Comparison of ENCODE assay signal across 9 cellular contexts in the genomic region with DNA sequence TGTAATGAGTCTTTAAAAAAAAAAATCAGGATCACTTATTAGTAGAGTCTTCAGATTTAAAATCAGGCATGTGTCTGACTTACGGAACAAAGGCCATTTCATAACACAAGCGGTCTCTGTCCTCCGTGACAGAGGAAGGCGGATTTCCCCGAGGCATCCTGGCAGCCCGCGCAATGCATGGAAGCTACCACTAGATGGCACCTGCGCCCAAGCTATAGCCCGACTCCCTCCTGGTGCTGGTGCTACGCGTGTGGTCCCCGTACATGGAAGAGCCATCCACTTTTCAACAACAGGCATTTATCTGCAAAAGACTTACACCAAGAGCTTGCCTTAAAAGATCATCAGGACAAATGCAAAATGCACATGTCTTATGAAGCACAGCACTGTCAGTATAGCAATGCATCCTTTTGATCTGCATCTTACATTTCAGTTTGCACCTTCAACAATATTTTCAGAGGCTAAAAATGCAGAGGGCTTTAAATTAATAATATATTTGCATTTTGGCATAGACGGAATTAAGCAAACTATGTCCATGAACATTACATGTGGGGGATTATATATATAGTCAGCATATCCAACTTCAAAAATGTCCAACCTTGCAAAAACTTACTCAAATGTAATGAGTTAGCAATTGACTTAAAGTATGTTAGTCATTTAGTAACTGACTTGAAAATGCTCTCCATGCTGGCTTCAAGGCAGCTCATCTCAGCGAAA.
A peak's percentile ranks its signal among the peaks of the same experiment; 100 is the strongest.
DNase-seq lines count a peak whose midpoint lies in the region; ATAC-seq lines count a peak whose summit lies in the region.
"Had no signal": no experiment of that assay in that cellular context is flagged by ENCODE, and none has a peak within 500 bp of the region (broad histone marks: within the 10 kb centered on the region; RNA-seq: fewer than 3 reads in every experiment).

No MANE protein-coding gene starts in this region.

- no peaks in the 10 kb centered on the region for H3K27me3 ChIP-seq in CD8-positive, alpha-beta memory T cell (ENCODE audit: insufficient read depth, low read length, poor library complexity, severe bottlenecking)

- no peak overlapping the region for H3K27ac ChIP-seq in CD8-positive, alpha-beta memory T cell (ENCODE audit: low read depth, low read length)

- no peak overlapping the region for H3K4me3 ChIP-seq in CD8-positive, alpha-beta memory T cell (ENCODE audit: low read length)

- peak overlapping the region in 1 of 8 donors; percentile 29 for H3K27ac Mint-ChIP-seq in CD8-positive, alpha-beta memory T cell
- H3K27ac Mint-ChIP-seq in activated CD4-positive, alpha-beta memory T cell treated with anti-CD3 and anti-CD28 coated beads, Interleukin-2, amount 10 ng/mL, durations not matched to agents 7 days and 5 days: no peak overlapping the region
- H3K27ac Mint-ChIP-seq: T-helper 1 cell treated with Interleukin-12 subunit alpha and Interleukin-12 subunit beta and Interleukin-4 antibody, amounts not matched to agents 30 μg/mL and 1 μg/mL, for 36 hours had no signal

- no peaks in the 10 kb centered on the region for H3K36me3 ChIP-seq in CD8-positive, alpha-beta memory T cell (ENCODE audit: insufficient read depth, low read length)

- no peaks in the 10 kb centered on the region for H3K9me3 ChIP-seq in CD8-positive, alpha-beta memory T cell (ENCODE audit: low read length)

- no peaks in the 10 kb centered on the region for H3K36me3 Mint-ChIP-seq in CD8-positive, alpha-beta memory T cell
- no peaks in the 10 kb centered on the region for H3K36me3 Mint-ChIP-seq in activated CD4-positive, alpha-beta memory T cell treated with anti-CD3 and anti-CD28 coated beads, Interleukin-2, amount 10 ng/mL, durations not matched to agents 7 days and 5 days (ENCODE audit: low read depth)

- H3K27me3 Mint-ChIP-seq in CD8-positive, alpha-beta memory T cell: no peaks in the 10 kb centered on the region
- H3K27me3 Mint-ChIP-seq in activated CD4-positive, alpha-beta memory T cell treated with anti-CD3 and anti-CD28 coated beads, Interleukin-2, amount 10 ng/mL, durations not matched to agents 7 days and 5 days: peaks cover 9% of the 10 kb centered on the region

- peaks cover 5% of the 10 kb centered on the region for H3K4me1 ChIP-seq in CD8-positive, alpha-beta memory T cell (ENCODE audit: insufficient read depth, low read length)

- POLR2A ChIA-PET in CD8-positive, alpha-beta memory T cell (lab: Charles Lee): interaction anchor here (1.0 kb wide), 1 partner anchor 311 kb away, joined by 3 read pairs; no protein-coding TSS in a partner anchor
- POLR2A ChIA-PET in activated CD4-positive, alpha-beta memory T cell treated with anti-CD3 and anti-CD28 coated beads, Interleukin-2, amount 10 ng/mL, durations not matched to agents 7 days and 5 days (lab: Charles Lee): interaction anchor here (1.3 kb wide), 1 partner anchor 311 kb away, joined by 5 read pairs; no protein-coding TSS in a partner anchor

- H3K9me3 Mint-ChIP-seq in CD8-positive, alpha-beta memory T cell: no peaks in the 10 kb centered on the region
- no peaks in the 10 kb centered on the region for H3K9me3 Mint-ChIP-seq in activated CD4-positive, alpha-beta memory T cell treated with anti-CD3 and anti-CD28 coated beads, Interleukin-2, amount 10 ng/mL, durations not matched to agents 7 days and 5 days
- H3K9me3 Mint-ChIP-seq: T-helper 1 cell treated with Interleukin-12 subunit alpha and Interleukin-12 subunit beta and Interleukin-4 antibody, amounts not matched to agents 30 μg/mL and 1 μg/mL, for 36 hours had no signal

- peak; percentile 43 to 68 (median 57) for DNase-seq in CD8-positive, alpha-beta memory T cell
- DNase-seq in NCI-H82 (lab: John Stamatoyannopoulos, UW) (peak; percentile 80), medulla oblongata (ENCODE audit: extremely low spot score) (peak; percentile 95)
- DNase-seq in activated CD4-positive, alpha-beta memory T cell treated with anti-CD3 and anti-CD28 coated beads, Interleukin-2, amount 10 ng/mL, durations not matched to agents 7 days and 5 days: peak; percentile 74
- DNase-seq in effector CD4-positive, alpha-beta T cell: peak; percentile 56
- peak; percentile 53 for DNase-seq in stimulated activated CD8-positive, alpha-beta memory T cell treated with anti-CD3 and anti-CD28 coated beads, Interleukin-15, amount 100 ng/mL, for 24 hours (ENCODE audit: low read depth)

- H3K4me3 Mint-ChIP-seq in CD8-positive, alpha-beta memory T cell: no peak overlapping the region
- no peak overlapping the region for H3K4me3 Mint-ChIP-seq in activated CD4-positive, alpha-beta memory T cell treated with anti-CD3 and anti-CD28 coated beads, Interleukin-2, amount 10 ng/mL, durations not matched to agents 7 days and 5 days
- H3K4me3 Mint-ChIP-seq: T-helper 1 cell treated with Interleukin-12 subunit alpha and Interleukin-12 subunit beta and Interleukin-4 antibody, amounts not matched to agents 30 μg/mL and 1 μg/mL, for 36 hours had no signal

- ATAC-seq in GM19452 (IDR thresholded peaks at IDR 0.05; ENCODE audit: unreplicated experiment) (peak; percentile 90), HG03520 (IDR thresholded peaks at IDR 0.05; ENCODE audit: unreplicated experiment) (peak; percentile 93)

- peaks cover 4 to 11% (median 5%) of the 10 kb centered on the region in 3 donors for H3K4me1 Mint-ChIP-seq in CD8-positive, alpha-beta memory T cell
- H3K4me1 Mint-ChIP-seq in activated CD4-positive, alpha-beta memory T cell treated with anti-CD3 and anti-CD28 coated beads, Interleukin-2, amount 10 ng/mL, durations not matched to agents 7 days and 5 days: no peaks in the 10 kb centered on the region

- CTCF ChIA-PET in CD8-positive, alpha-beta memory T cell (lab: Charles Lee): interaction anchor here (0.7 to 6.1 kb wide), 16 partner anchors 9 to 322 kb away, joined by 3 to 83 read pairs (median 5); no protein-coding TSS in a partner anchor
- CTCF ChIA-PET in activated CD4-positive, alpha-beta memory T cell treated with anti-CD3 and anti-CD28 coated beads, Interleukin-2, amount 10 ng/mL, durations not matched to agents 7 days and 5 days (lab: Charles Lee): interaction anchor here (0.7 to 7.8 kb wide), 21 partner anchors 9 to 1252 kb away, joined by 3 to 78 read pairs (median 4); no protein-coding TSS in a partner anchor
